25 cellular contexts compared by ENCODE assay signal in genomic region chr5:109652096-109652495, GRCh38.
"Had no signal": no experiment of that assay in that cellular context is flagged by ENCODE, and none has a peak within 500 bp of the region (broad histone marks: within the 10 kb centered on the region; RNA-seq: fewer than 3 reads in every experiment).

No MANE protein-coding gene starts in this region.

- H3K27ac Mint-ChIP-seq: naive B cell; nephron; stimulated activated memory B cell treated with anti-CD40 and anti-IgM and Interleukin-4, amounts not matched to agents 10 μg/mL and 1 μg/mL and 100 μg/mL, for 72 hours; stimulated activated naive CD8-positive, alpha-beta T cell treated with anti-CD3 and anti-CD28 coated beads, Interleukin-15, amount 100 ng/mL, for 72 hours had no signal

- FAIRE-seq: colon, endothelial cell of umbilical vein, frontal cortex had no signal

- H3K27me3 Mint-ChIP-seq: stimulated activated naive CD8-positive, alpha-beta T cell treated with anti-CD3 and anti-CD28 coated beads, Interleukin-15, amount 100 ng/mL, for 72 hours had no signal

- H3K4me3 ChIP-seq: heart right ventricle, left lung, lung, psoas muscle, right lobe of liver, spleen, testis, tibial nerve had no signal

- H3K4me3 Mint-ChIP-seq: naive B cell; nephron; stimulated activated memory B cell treated with anti-CD40 and anti-IgM and Interleukin-4, amounts not matched to agents 10 μg/mL and 1 μg/mL and 100 μg/mL, for 72 hours; stimulated activated naive CD8-positive, alpha-beta T cell treated with anti-CD3 and anti-CD28 coated beads, Interleukin-15, amount 100 ng/mL, for 72 hours had no signal

- H3K27ac ChIP-seq: heart right ventricle, left lung, psoas muscle, right lobe of liver, spleen, tibial nerve had no signal

- H3K9me3 Mint-ChIP-seq: naive B cell; nephron; stimulated activated memory B cell treated with anti-CD40 and anti-IgM and Interleukin-4, amounts not matched to agents 10 μg/mL and 1 μg/mL and 100 μg/mL, for 72 hours; stimulated activated naive CD8-positive, alpha-beta T cell treated with anti-CD3 and anti-CD28 coated beads, Interleukin-15, amount 100 ng/mL, for 72 hours had no signal

- H3K36me3 ChIP-seq: heart right ventricle, left lung, right lobe of liver, spleen, tibial nerve had no signal

- H3K4me1 ChIP-seq: testis, tibial nerve had no signal

- H3K36me3 Mint-ChIP-seq: naive B cell; stimulated activated memory B cell treated with anti-CD40 and anti-IgM and Interleukin-4, amounts not matched to agents 10 μg/mL and 1 μg/mL and 100 μg/mL, for 72 hours had no signal

- ATAC-seq: heart right ventricle; left lung; psoas muscle; right lobe of liver; stimulated activated memory B cell treated with anti-CD40 and anti-IgM and Interleukin-4, amounts not matched to agents 10 μg/mL and 1 μg/mL and 100 μg/mL, for 72 hours; stimulated activated naive CD8-positive, alpha-beta T cell treated with anti-CD3 and anti-CD28 coated beads, Interleukin-15, amount 100 ng/mL, for 72 hours had no signal

- DNase-seq: dermis blood vessel endothelial cell; erythroblast; heart right ventricle; hypothalamus; islet precursor cell; left lung; mesenchymal stem cell; midbrain; naive B cell; psoas muscle; retina; right lobe of liver; spleen; stimulated activated CD4-positive, alpha-beta T cell treated with anti-CD3 and anti-CD28 coated beads, Interleukin-15, amount 100 ng/mL, for 24 hours; stimulated activated CD4-positive, alpha-beta T cell treated with anti-CD3 and anti-CD28 coated beads, Interleukin-1b, Interleukin-23, amount 100 ng/mL, for 48 hours; stimulated activated CD4-positive, alpha-beta T cell treated with anti-CD3 and anti-CD28 coated beads, Interleukin-4, amount 100 ng/mL, for 24 hours; stimulated activated naive CD8-positive, alpha-beta T cell treated with anti-CD3 and anti-CD28 coated beads, Interleukin-15, amount 100 ng/mL, for 72 hours; testis had no signal

- H3K9me3 ChIP-seq: heart right ventricle, left lung, psoas muscle, right lobe of liver, spleen, testis, tibial nerve had no signal

- H3K27me3 ChIP-seq: heart right ventricle, left lung, right lobe of liver, spleen, testis, tibial nerve had no signal
